Comparison of ENCODE assay signal across 8 cellular contexts in the genomic region with DNA sequence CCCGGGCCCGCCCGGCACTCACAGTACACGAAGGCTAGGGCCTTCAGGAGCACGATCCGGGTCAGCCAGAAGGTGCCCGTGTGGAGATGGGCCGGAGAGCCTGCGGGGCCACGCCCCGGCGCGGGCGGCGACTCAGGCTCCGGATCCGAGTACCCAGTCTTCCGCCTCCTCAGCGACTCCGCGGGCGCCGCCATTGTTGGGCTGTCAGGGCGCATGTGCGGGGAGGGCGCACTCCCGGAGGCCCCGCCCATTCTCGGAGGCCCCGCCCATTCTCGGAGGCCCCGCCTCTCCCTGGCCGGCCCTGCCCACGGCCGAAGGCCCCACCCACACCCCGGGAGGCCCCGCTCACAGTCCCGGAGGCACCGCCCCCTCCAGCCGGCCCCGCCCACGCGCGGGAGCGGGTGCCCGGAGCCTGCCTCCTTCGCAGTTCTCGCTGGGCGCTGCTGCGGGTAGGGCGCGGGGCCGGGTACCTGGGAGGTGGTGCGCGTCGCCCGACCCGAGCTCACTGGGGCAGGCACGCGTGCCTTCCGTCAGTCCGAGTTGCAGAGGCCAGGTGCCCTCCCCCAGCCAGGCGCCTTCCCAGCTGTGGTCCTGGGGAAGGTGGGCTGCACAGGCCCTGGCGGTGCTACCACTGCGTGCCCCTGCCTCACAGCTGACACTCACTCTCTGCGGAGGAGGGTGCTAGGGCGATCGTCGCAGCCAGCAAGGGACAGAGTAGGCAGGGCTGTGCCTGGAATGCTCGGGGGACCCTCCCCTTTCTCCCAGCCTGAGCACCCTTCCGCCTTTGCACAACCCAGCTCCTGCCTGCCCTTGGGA. TPM values are rescaled to one million over a fixed set of nuclear protein-coding genes. Genes with fewer than 3 reads are reported as not detected.
DNase-seq lines count a peak whose midpoint lies in the region; ATAC-seq and TF ChIP-seq lines count a peak whose summit lies in the region.

A gene (minus strand): TSS at position 219 of the 816 bp plus-strand sequence. CDS start 4 bp downstream, at position 215.

- peak within 1 kb of the TSS; percentile 70 for H3K4me3 Mint-ChIP-seq in central memory CD8-positive, alpha-beta T cell

- H3K9me3 Mint-ChIP-seq in central memory CD8-positive, alpha-beta T cell: no peaks in the 10 kb centered on the region

- H3K4me3 ChIP-seq in kidney epithelial cell (ENCODE audit: low read depth, low read length): peak within 1 kb of the TSS; percentile 81

- peaks cover 23% of the 10 kb centered on the region for H3K27me3 ChIP-seq in kidney epithelial cell (ENCODE audit: control insufficient read depth, insufficient read depth, low read length)

- H3K36me3 ChIP-seq in kidney epithelial cell (ENCODE audit: control insufficient read depth, insufficient read depth, low read length): no peaks in the 10 kb centered on the region

- H3K27ac Mint-ChIP-seq in central memory CD8-positive, alpha-beta T cell (ENCODE audit: low read depth): no peak within 1 kb of the TSS

- H3K27me3 Mint-ChIP-seq in central memory CD8-positive, alpha-beta T cell: no peaks in the 10 kb centered on the region

- peaks cover 18% of the 10 kb centered on the region for H3K4me1 Mint-ChIP-seq in central memory CD8-positive, alpha-beta T cell

- DNase-seq in A172 (ENCODE audit: low spot score) (peak; percentile 79), NCI-H2227 treated with DMSO at 0.1 percent for 48 hours (lab: John Stamatoyannopoulos, UW) (peak; percentile 45), kidney epithelial cell (ENCODE audit: low read depth) (no peak)
- peak; percentile 88 to 95 for DNase-seq in central memory CD8-positive, alpha-beta T cell (ENCODE audit: low spot score in 2 of 2)
- peak; percentile 97 to 99 for DNase-seq in stimulated activated CD4-positive, alpha-beta T cell treated with anti-CD3 and anti-CD28 coated beads, Interleukin-15, amount 100 ng/mL, for 1 hour (ENCODE audit: low read depth in 1 of 2, low spot score in 1 of 2)

- ATAC-seq in GM18519 (IDR thresholded peaks at IDR 0.05; ENCODE audit: low FRiP score, unreplicated experiment) (peak; percentile 62), HG03045 (IDR thresholded peaks at IDR 0.05; ENCODE audit: unreplicated experiment) (peak; percentile 80)
- ATAC-seq in activated CD4-positive, CD25-positive, alpha-beta regulatory T cell treated with anti-CD3 and anti-CD28 coated beads, Interleukin-2, amount 50 U/mL, for 24 hours: peak; percentile 82 to 86
- peak; percentile 91 for ATAC-seq in central memory CD8-positive, alpha-beta T cell (replicated peaks; ENCODE audit: extremely low read depth, poor library complexity, severe bottlenecking)

- H3K36me3 Mint-ChIP-seq in central memory CD8-positive, alpha-beta T cell (ENCODE audit: insufficient read depth): peaks cover 1% of the 10 kb centered on the region

- no peak for TF ChIP-seq CTCF in kidney epithelial cell (IDR thresholded peaks at IDR 0.05; ENCODE audit: insufficient read depth, low read length, poor library complexity, severe bottlenecking)

RNA-seq across cellular contexts. Expression of the gene that starts here (rescaled TPM):
- 14.1 and 25.1 TPM in 2 replicates for total RNA-seq in A172 (2014; rRNA removed; shearing (Covaris generic))
- 19.8 and 26.3 TPM in 2 replicates for total RNA-seq in kidney epithelial cell
